8 cellular contexts compared by ENCODE assay signal in genomic region chr5:112523674-112524263, GRCh38.
DNase-seq lines count a peak whose midpoint lies in the region; ATAC-seq and TF ChIP-seq lines count a peak whose summit lies in the region.
"Not testable (repeated sequence)": the region's sequence is repeated elsewhere in the genome, so short reads cannot be mapped to it uniquely, and the experiment has no call there.

No MANE protein-coding gene starts in this region.

- peak overlapping the region; percentile 72 to 99 (median 92) for H3K27ac Mint-ChIP-seq in naive B cell

- H3K4me1 Mint-ChIP-seq in naive B cell: peaks cover 73 to 95% (median 75%) of the 10 kb centered on the region in 3 donors

- DNase-seq in GM12864 (ENCODE audit: low read depth) (peak; percentile 53), SIG-M5 treated with dmso at 0.1 percent for 504 hours (lab: John Stamatoyannopoulos, UW; ENCODE audit: unreplicated experiment) (peak; percentile 3), naive B cell (peak; percentile 74)

- peak overlapping the region; percentile 30 to 90 (median 80) for H3K4me3 Mint-ChIP-seq in naive B cell

- peak; percentile 80 for ATAC-seq in GM18873 (IDR thresholded peaks at IDR 0.05; ENCODE audit: low FRiP score, unreplicated experiment)
- ATAC-seq in GM19468 (IDR thresholded peaks at IDR 0.05; ENCODE audit: extremely low read depth, unreplicated experiment): peak; percentile 42
- peak; percentile 70 for ATAC-seq in HG02623 (IDR thresholded peaks at IDR 0.05; ENCODE audit: unreplicated experiment)
- ATAC-seq in HG03095 (IDR thresholded peaks at IDR 0.05; ENCODE audit: unreplicated experiment): peak; percentile 62
- ATAC-seq in HG03565 (IDR thresholded peaks at IDR 0.05; ENCODE audit: unreplicated experiment): peak; percentile 60
- peak; percentile 79 to 80 for ATAC-seq in naive B cell (ENCODE audit: low read depth in 2 of 2)

- H3K9me3 Mint-ChIP-seq in naive B cell: peaks cover 3 to 31% (median 11%) of the 10 kb centered on the region in 7 donors

- peak overlapping the region; percentile 52 for H3K4me3 ChIP-seq in GM12864 (ENCODE audit: low read depth, low read length)

- H3K27me3 Mint-ChIP-seq in naive B cell: not testable (repeated sequence)

- not testable (repeated sequence) for TF ChIP-seq CTCF in GM12864 (IDR thresholded peaks at IDR 0.05; ENCODE audit: low read depth, low read length, missing control alignments)

- H3K36me3 Mint-ChIP-seq in naive B cell: peaks cover 17 to 43% of the 10 kb centered on the region in 2 donors

Comparison
In these comparisons a context has a peak if more than half of its experiments do, and no peak if none do; other contexts are left out.
1. Peak in every context shown above with its lines: DNase-seq, ATAC-seq and H3K4me3 ChIP-seq.
2. DNase-seq: peak in every context shown above with its lines; median percentile 74 in naive B cell; 53 in GM12864; 3 in SIG-M5 treated with dmso at 0.1 percent for 504 hours.